Comparison of ENCODE assay signal across 12 cellular contexts in genomic region chr10:30185916-30186315, GRCh38.
A peak's percentile ranks its signal among the peaks of the same experiment; 100 is the strongest.
DNase-seq lines count a peak whose midpoint lies in the region; ATAC-seq, FAIRE-seq and TF ChIP-seq lines count a peak whose summit lies in the region.
"Had no signal": no experiment of that assay in that cellular context is flagged by ENCODE, and none has a peak within 500 bp of the region (broad histone marks: within the 10 kb centered on the region; RNA-seq: fewer than 3 reads in every experiment).

No MANE protein-coding gene starts in this region.

- no peak overlapping the region for H3K4me3 ChIP-seq in K562
- no peak overlapping the region for H3K4me3 ChIP-seq in kidney epithelial cell (ENCODE audit: low read depth, low read length)
- H3K4me3 ChIP-seq in thoracic aorta, result no peak overlapping the region
- H3K4me3 ChIP-seq: GM12878, suprapubic skin had no signal

- TF ChIP-seq POLR2A in K562 (conservative IDR thresholded peaks at IDR 0.05), result no peak

- no peaks in the 10 kb centered on the region for H4K20me1 ChIP-seq in K562 (replicated peaks; ENCODE audit: control insufficient read depth, insufficient read depth, low read length)

- in situ Hi-C loops in K562 (cut with MboI), result no loop called here

- no peaks in the 10 kb centered on the region for H3K79me2 ChIP-seq in K562 (ENCODE audit: control insufficient read depth, insufficient read depth, low read length)

- POLR2A ChIA-PET in K562 (lab: Yijun Ruan, JAX), result no interaction called here

- H3K36me3 ChIP-seq in K562 (ENCODE audit: control insufficient read depth, insufficient read depth, low read length) (no peaks in the 10 kb centered on the region), kidney epithelial cell (ENCODE audit: control insufficient read depth, insufficient read depth, low read length) (no peaks in the 10 kb centered on the region), thoracic aorta (no peaks in the 10 kb centered on the region)
- H3K36me3 ChIP-seq: suprapubic skin had no signal

- TF ChIP-seq CTCF in K562 (IDR thresholded peaks at IDR 0.05 in 2 of 3, conservative IDR thresholded peaks at IDR 0.05 in 1 of 3; ENCODE audit: insufficient read depth in 2 of 3, low read depth in 1 of 3, low read length in 3 of 3), result no peak
- TF ChIP-seq CTCF in kidney epithelial cell (IDR thresholded peaks at IDR 0.05; ENCODE audit: insufficient read depth, low read length, poor library complexity, severe bottlenecking), result no peak
- no peak for TF ChIP-seq CTCF in thoracic aorta (IDR thresholded peaks at IDR 0.05)

- CTCF ChIA-PET in K562 (lab: Yijun Ruan, JAX; ENCODE audit: low intra/inter-chr PET ratio), result interaction anchor here (1.2 kb wide), 1 partner anchor 187 kb away, joined by 4 read pairs; no protein-coding TSS in a partner anchor

- TF ChIP-seq RAD21 in K562 (CRISPR knock-in tag; conservative IDR thresholded peaks at IDR 0.05 in 1 of 2, IDR thresholded peaks at IDR 0.05 in 1 of 2), result no peak

- 4% methylated on average over 3 of the region's 3 CpGs for WGBS in K562 (ENCODE audit: insufficient coverage, low coverage, missing lambda C conversion rate)

- H3K4me1 ChIP-seq in K562 (replicated peaks in 1 of 2; ENCODE audit: control insufficient read depth in 2 of 2, insufficient read depth in 2 of 2, low read length in 2 of 2) (peaks cover under 1 to 3% of the 10 kb centered on the region in 2 experiments; a peak in 3 of 5 replicates), thoracic aorta (ENCODE audit: control insufficient read depth in 1 of 2, low read depth in 2 of 2) (peaks cover 10 to 70% of the 10 kb centered on the region in 2 donors)

- FAIRE-seq in K562 (lab: Jason Lieb, UNC), result peak; percentile 11
- FAIRE-seq: GM12878 had no signal

- H3K4me2 ChIP-seq in K562 (ENCODE audit: insufficient read depth, low read length), result no peak overlapping the region

- H3K9me3 ChIP-seq in K562 (replicated peaks; ENCODE audit: control insufficient read depth, insufficient read depth, low read depth, low read length) (no peaks in the 10 kb centered on the region), thoracic aorta (no peaks in the 10 kb centered on the region)
- H3K9me3 ChIP-seq: suprapubic skin had no signal

- DNase-seq in HPDE6-E6E7 (ENCODE audit: extremely low spot score) (peak; percentile 19), K562 (ENCODE audit: extremely low read depth in 1 of 4, low spot score in 3 of 4) (no peak), kidney epithelial cell (ENCODE audit: low read depth) (peak; percentile 83), thoracic aorta (ENCODE audit: low spot score) (no peak), COLO668 (lab: John Stamatoyannopoulos, UW; ENCODE audit: unreplicated experiment) (no peak), hippocampal formation (lab: John Stamatoyannopoulos, UW) (no peak), AML-193 (lab: John Stamatoyannopoulos, UW) (no peak)
- DNase-seq: activated T-cell treated with anti-CD3 and anti-CD28 coated beads, Interleukin-2, amount 50 U/mL, for 48 hours; NCI-H1694 treated with DMSO at 0.1 percent for 48 hours; stimulated activated CD4-positive, alpha-beta T cell treated with anti-CD3 and anti-CD28 coated beads, Interleukin-2, amount 100 ng/mL, for 24 hours had no signal

- H2AFZ ChIP-seq in K562 (ENCODE audit: low read depth, low read length), result no peak overlapping the region

- ATAC-seq in K562 (no peak), thoracic aorta (ENCODE audit: insufficient number of reproducible peaks, low FRiP score, low read depth) (peak; percentile 59)

- H3K9ac ChIP-seq in K562 (ENCODE audit: insufficient read depth in 1 of 2, low read depth in 2 of 2, low read length in 2 of 2), result no peak overlapping the region

- H3K27ac ChIP-seq in K562 (ENCODE audit: extremely low read depth, low read depth, low read length) (no peak overlapping the region), thoracic aorta (no peak overlapping the region)

- H3K9me1 ChIP-seq in K562 (ENCODE audit: control insufficient read depth, insufficient read depth, low read length), result no peaks in the 10 kb centered on the region

- intact Hi-C loops in K562 (cut with micrococcal nuclease), result loop anchor here (10.0 kb wide), 1 partner anchor 171 kb away; no protein-coding TSS in a partner anchor

- no TSS peak for BruUV-seq in K562 (replicated peaks; lab: Mats Ljungman, UMichigan)

- H3K27me3 ChIP-seq in K562 (ENCODE audit: control insufficient read depth in 2 of 2, insufficient read depth in 2 of 2, low read length in 2 of 2) (peaks cover 22 to 45% of the 10 kb centered on the region in 2 experiments), kidney epithelial cell (ENCODE audit: control insufficient read depth, insufficient read depth, low read length) (no peaks in the 10 kb centered on the region), thoracic aorta (replicated peaks; ENCODE audit: insufficient read depth) (no peaks in the 10 kb centered on the region)
- H3K27me3 ChIP-seq: suprapubic skin had no signal

- no peak for TF ChIP-seq EP300 in K562 (IDR thresholded peaks at IDR 0.05; ENCODE audit: low read length)

TF ChIP-seq in K562, 482 proteins besides CTCF, POLR2A, EP300 and RAD21:
- TF ChIP-seq YBX1 (IDR thresholded peaks at IDR 0.05), result no peak
TF ChIP-seq in K562: peak in this region for 0.

Comparison
In these comparisons a context has a peak if more than half of its experiments do, and no peak if none do; other contexts are left out.
1. DNase-seq: peak in HPDE6-E6E7 (single experiment) and kidney epithelial cell (single experiment); none in K562 (0 of 4), thoracic aorta (single experiment), COLO668 (single experiment), hippocampal formation (0 of 2) and AML-193 (0 of 2).